Comparison of ENCODE assay signal across 23 cellular contexts in the genomic region with DNA sequence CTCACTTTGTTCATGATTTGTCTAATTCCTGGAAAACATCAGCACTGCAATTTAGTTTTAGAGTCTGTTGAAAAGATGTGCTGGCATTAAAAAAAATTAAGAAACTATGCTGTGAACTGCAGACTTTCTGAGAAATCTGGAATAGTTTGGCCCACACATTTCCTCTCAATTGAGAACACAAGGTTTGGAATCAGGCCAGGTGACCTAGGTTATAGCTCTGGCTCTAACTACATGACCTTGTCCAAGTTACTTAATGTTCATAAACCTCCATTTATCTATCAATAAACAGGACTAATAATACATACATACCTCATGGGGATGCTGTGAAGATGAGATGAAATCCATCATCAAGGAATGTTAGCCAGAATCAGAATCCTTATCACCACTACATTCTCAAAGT.
"Had no signal": no experiment of that assay in that cellular context is flagged by ENCODE, and none has a peak within 500 bp of the region (broad histone marks: within the 10 kb centered on the region; RNA-seq: fewer than 3 reads in every experiment).

No MANE protein-coding gene starts in this region.

- H3K27me3 Mint-ChIP-seq: activated B cell treated with CpG ODN at 0.5 μM for 24 hours had no signal

- H3K4me3 ChIP-seq: body of pancreas, colonic mucosa, gastroesophageal sphincter, left lung, neural progenitor cell, sigmoid colon, tibial nerve had no signal

- ATAC-seq: activated CD4-positive, alpha-beta T cell treated with anti-CD3 and anti-CD28 coated beads for 36 hours; activated CD8-positive, alpha-beta memory T cell treated with anti-CD3 and anti-CD28 coated beads, Interleukin-2, amount 10 ng/mL, durations not matched to agents 7 days and 5 days; activated CD8-positive, alpha-beta T cell treated with anti-CD3 and anti-CD28 coated beads, Interleukin-2, amount 10 ng/mL, durations not matched to agents 7 days and 5 days; activated naive CD4-positive, alpha-beta T cell treated with anti-CD3 and anti-CD28 coated beads, Interleukin-2, amount 50 U/mL, for 72 hours; body of pancreas; gastroesophageal sphincter; naive thymus-derived CD8-positive, alpha-beta T cell had no signal

- H3K36me3 Mint-ChIP-seq: activated CD8-positive, alpha-beta memory T cell treated with anti-CD3 and anti-CD28 coated beads, Interleukin-2, amount 10 ng/mL, durations not matched to agents 7 days and 5 days had no signal

- H3K36me3 ChIP-seq: colonic mucosa, gastroesophageal sphincter, left lung, neural progenitor cell, sigmoid colon, tibial nerve had no signal

- H3K27me3 ChIP-seq: body of pancreas, colonic mucosa, left lung, sigmoid colon, tibial nerve had no signal

- H3K9me3 ChIP-seq: body of pancreas, colonic mucosa, gastroesophageal sphincter, left lung, sigmoid colon had no signal

- H3K27ac ChIP-seq: body of pancreas, colonic mucosa, gastroesophageal sphincter, left lung, neural progenitor cell, sigmoid colon, tibial nerve had no signal

- H3K4me2 ChIP-seq: neural progenitor cell had no signal

- H3K4me3 Mint-ChIP-seq: activated B cell treated with CpG ODN at 0.5 μM for 24 hours; activated CD4-positive, alpha-beta T cell treated with anti-CD3 and anti-CD28 coated beads for 36 hours; activated CD8-positive, alpha-beta memory T cell treated with anti-CD3 and anti-CD28 coated beads, Interleukin-2, amount 10 ng/mL, durations not matched to agents 7 days and 5 days; activated CD8-positive, alpha-beta T cell treated with anti-CD3 and anti-CD28 coated beads, Interleukin-2, amount 10 ng/mL, durations not matched to agents 7 days and 5 days; naive thymus-derived CD8-positive, alpha-beta T cell; neural progenitor cell; T-helper 2 cell treated with Interferon-gamma antibody and Interleukin-4, amounts not matched to agents 5 μg/mL and 100 μg/mL, for 36 hours had no signal

- H2AFZ ChIP-seq: neural progenitor cell had no signal

- H3K9me3 Mint-ChIP-seq: activated T-helper 2 cell treated with anti-CD3 and anti-CD28 coated beads, Interferon-gamma antibody, Interleukin-2, Interleukin-4, amounts not matched to agents 10 μg/mL and 5 μg/mL and 100 μg/mL, durations not matched to agents 14 hours and 24 hours and 36 hours; T-helper 2 cell treated with Interferon-gamma antibody and Interleukin-4, amounts not matched to agents 5 μg/mL and 100 μg/mL, for 36 hours had no signal

- H3K4me1 Mint-ChIP-seq: activated B cell treated with CpG ODN at 0.5 μM for 24 hours; activated CD4-positive, alpha-beta T cell treated with anti-CD3 and anti-CD28 coated beads for 36 hours; activated CD8-positive, alpha-beta memory T cell treated with anti-CD3 and anti-CD28 coated beads, Interleukin-2, amount 10 ng/mL, durations not matched to agents 7 days and 5 days; naive thymus-derived CD8-positive, alpha-beta T cell had no signal

- H3K27ac Mint-ChIP-seq: activated B cell treated with CpG ODN at 0.5 μM for 24 hours; activated CD4-positive, alpha-beta T cell treated with anti-CD3 and anti-CD28 coated beads for 36 hours; activated CD8-positive, alpha-beta memory T cell treated with anti-CD3 and anti-CD28 coated beads, Interleukin-2, amount 10 ng/mL, durations not matched to agents 7 days and 5 days; activated CD8-positive, alpha-beta T cell treated with anti-CD3 and anti-CD28 coated beads, Interleukin-2, amount 10 ng/mL, durations not matched to agents 7 days and 5 days; activated naive CD4-positive, alpha-beta T cell treated with anti-CD3 and anti-CD28 coated beads, Interleukin-2, amount 50 U/mL, for 72 hours; activated T-helper 2 cell treated with anti-CD3 and anti-CD28 coated beads, Interferon-gamma antibody, Interleukin-2, Interleukin-4, amounts not matched to agents 10 μg/mL and 5 μg/mL and 100 μg/mL, durations not matched to agents 14 hours and 24 hours and 36 hours; naive thymus-derived CD8-positive, alpha-beta T cell; T-helper 2 cell treated with Interferon-gamma antibody and Interleukin-4, amounts not matched to agents 5 μg/mL and 100 μg/mL, for 36 hours had no signal

- H3K4me1 ChIP-seq: body of pancreas, colonic mucosa, gastroesophageal sphincter had no signal

- DNase-seq: activated B cell treated with CpG ODN at 0.5 μM for 24 hours; activated CD4-positive, alpha-beta T cell treated with anti-CD3 and anti-CD28 coated beads for 36 hours; activated CD8-positive, alpha-beta memory T cell treated with anti-CD3 and anti-CD28 coated beads, Interleukin-2, amount 10 ng/mL, durations not matched to agents 7 days and 5 days; activated CD8-positive, alpha-beta T cell treated with anti-CD3 and anti-CD28 coated beads, Interleukin-2, amount 10 ng/mL, durations not matched to agents 7 days and 5 days; activated T-cell treated with anti-CD3 and anti-CD28 coated beads, Interleukin-2, amount 50 U/mL, for 48 hours; cerebellar nuclear complex; colonic mucosa; effector CD8-positive, alpha-beta T cell; hippocampal formation; left lung; midbrain; naive thymus-derived CD8-positive, alpha-beta T cell; sigmoid colon; stimulated activated CD4-positive, alpha-beta T cell treated with anti-CD3 and anti-CD28 coated beads, Interleukin-2, amount 100 ng/mL, for 48 hours; stimulated activated naive CD4-positive, alpha-beta T cell treated with Interleukin-2 at 50 U/mL for 16 hours; T-helper 1 cell had no signal

- H3K9ac ChIP-seq: neural progenitor cell had no signal
